ENCODE assay signal across 10 cellular contexts in genomic region chr14:54683882-54684794, GRCh38.
DNase-seq lines count a peak whose midpoint lies in the region; ATAC-seq, FAIRE-seq and TF ChIP-seq lines count a peak whose summit lies in the region.
"Had no signal": no experiment of that assay in that cellular context is flagged by ENCODE, and none has a peak within 500 bp of the region (broad histone marks: within the 10 kb centered on the region; RNA-seq: fewer than 3 reads in every experiment).

No MANE protein-coding gene starts in this region.

- no peaks in the 10 kb centered on the region for H4K20me1 ChIP-seq in mammary epithelial cell (ENCODE audit: insufficient read depth, low read length)

- H2AFZ ChIP-seq in mammary epithelial cell (ENCODE audit: low read depth, low read length), result no peak overlapping the region

- H3K27ac ChIP-seq in mammary epithelial cell (ENCODE audit: insufficient read depth, low read depth, low read length), result peak overlapping the region; percentile 73
- H3K27ac ChIP-seq: KMS-11 had no signal

- ATAC-seq in natural killer cell treated with Interleukin-12 subunit alpha and Interleukin-12 subunit beta and Interleukin-15 and Interleukin-18, amount 100 ng/mL, for 72 hours, result no peak
- ATAC-seq in GM21447 (IDR thresholded peaks at IDR 0.05; ENCODE audit: unreplicated experiment) (no peak), HG03521 (IDR thresholded peaks at IDR 0.05; ENCODE audit: unreplicated experiment) (no peak)

- peaks cover 64 to 90% of the 10 kb centered on the region in 2 donors for H3K27me3 Mint-ChIP-seq in natural killer cell treated with Interleukin-12 subunit alpha and Interleukin-12 subunit beta and Interleukin-15 and Interleukin-18, amount 100 ng/mL, for 72 hours

- no peaks in the 10 kb centered on the region for H3K27me3 ChIP-seq in mammary epithelial cell (ENCODE audit: insufficient read depth, low read length)

- dilution Hi-C loops in mammary epithelial cell (cut with HindIII; ENCODE audit: low sequenced_read_pairs), result no loop called here

- H3K36me3 Mint-ChIP-seq in natural killer cell treated with Interleukin-12 subunit alpha and Interleukin-12 subunit beta and Interleukin-15 and Interleukin-18, amount 100 ng/mL, for 72 hours, result no peaks in the 10 kb centered on the region

- H3K4me3 Mint-ChIP-seq in natural killer cell treated with Interleukin-12 subunit alpha and Interleukin-12 subunit beta and Interleukin-15 and Interleukin-18, amount 100 ng/mL, for 72 hours, result no peak overlapping the region
- H3K4me3 Mint-ChIP-seq: dendritic cell treated with granulocyte-macrophage colony-stimulating factor and Interleukin-4, amounts not matched to agents 40 ng/mL and 50 ng/mL, for 4 days had no signal

- peak; percentile 86 for FAIRE-seq in HTR-8/SVneo (lab: Jason Lieb, UNC)
- FAIRE-seq in urothelium cell line (lab: Jason Lieb, UNC), result peak; percentile 35
- FAIRE-seq: GM19239 had no signal

- peaks cover 12 to 18% of the 10 kb centered on the region in 2 donors for H3K4me1 Mint-ChIP-seq in natural killer cell treated with Interleukin-12 subunit alpha and Interleukin-12 subunit beta and Interleukin-15 and Interleukin-18, amount 100 ng/mL, for 72 hours (ENCODE audit: low read depth in 2 of 2)

- H3K4me3 ChIP-seq in mammary epithelial cell (replicated peaks in 1 of 3; ENCODE audit: insufficient read depth in 1 of 3, low read depth in 2 of 3, low read length in 3 of 3), result no peak overlapping the region

- no peaks in the 10 kb centered on the region for H3K36me3 ChIP-seq in mammary epithelial cell (ENCODE audit: insufficient read depth, low read length)

- H3K4me2 ChIP-seq in mammary epithelial cell (ENCODE audit: insufficient read depth, low read depth, low read length), result peak overlapping the region; percentile 51
- H3K4me2 ChIP-seq: KMS-11 had no signal

- WGBS in mammary epithelial cell (ENCODE audit: low coverage, missing lambda C conversion rate), result 36% methylated on average over 4 of the region's 8 CpGs

- no peak overlapping the region for H3K27ac Mint-ChIP-seq in natural killer cell treated with Interleukin-12 subunit alpha and Interleukin-12 subunit beta and Interleukin-15 and Interleukin-18, amount 100 ng/mL, for 72 hours
- H3K27ac Mint-ChIP-seq: dendritic cell treated with granulocyte-macrophage colony-stimulating factor and Interleukin-4, amounts not matched to agents 40 ng/mL and 50 ng/mL, for 4 days had no signal

- no TSS peak for BruUV-seq in mammary epithelial cell (replicated peaks; lab: Mats Ljungman, UMichigan)

- H3K9ac ChIP-seq in mammary epithelial cell (ENCODE audit: insufficient read depth, low read length), result peak overlapping the region; percentile 50
- H3K9ac ChIP-seq: KMS-11 had no signal

- peaks cover 65% of the 10 kb centered on the region for H3K79me2 ChIP-seq in mammary epithelial cell (ENCODE audit: insufficient read depth, low read length)

- intact Hi-C loops in mammary epithelial cell (cut with micrococcal nuclease), result no loop called here

- H3K9me3 ChIP-seq in mammary epithelial cell (replicated peaks; ENCODE audit: insufficient read depth, low read length), result peaks cover 3% of the 10 kb centered on the region

- in situ Hi-C loops in mammary epithelial cell (cut with MboI; ENCODE audit: low sequenced_read_pairs in 2 of 2), result loop anchor here in 1 of 2 donors (10.0 kb wide), 1 partner anchor 109 kb away; no protein-coding TSS in a partner anchor

- DNase-seq in HTR-8/SVneo (ENCODE audit: insufficient read length, low spot score) (peak; percentile 61), mammary epithelial cell (peak; percentile 84), kidney tubule cell (ENCODE audit: low spot score) (peak; percentile 45), urothelium cell line (ENCODE audit: low spot score) (peak; percentile 23)
- no peak for DNase-seq in natural killer cell treated with Interleukin-12 subunit alpha and Interleukin-12 subunit beta and Interleukin-15 and Interleukin-18, amount 100 ng/mL, for 72 hours (ENCODE audit: low spot score)

- no peak for TF ChIP-seq CTCF in mammary epithelial cell (conservative IDR thresholded peaks at IDR 0.05 in 1 of 2, IDR thresholded peaks at IDR 0.05 in 1 of 2; ENCODE audit: extremely low read depth in 1 of 2, insufficient read depth in 1 of 2, low read depth in 1 of 2, low read length in 2 of 2)

- peaks cover 63% of the 10 kb centered on the region for H3K4me1 ChIP-seq in mammary epithelial cell (ENCODE audit: insufficient read depth, low read length)

- CTCF ChIA-PET in mammary epithelial cell (lab: Charles Lee; ENCODE audit: low non-redundant PET), result interaction anchor here (0.6 kb wide), 1 partner anchor 120 kb away, joined by 12 read pairs; no protein-coding TSS in a partner anchor

- H3K9me3 Mint-ChIP-seq in natural killer cell treated with Interleukin-12 subunit alpha and Interleukin-12 subunit beta and Interleukin-15 and Interleukin-18, amount 100 ng/mL, for 72 hours, result no peaks in the 10 kb centered on the region
- H3K9me3 Mint-ChIP-seq: dendritic cell treated with granulocyte-macrophage colony-stimulating factor and Interleukin-4, amounts not matched to agents 40 ng/mL and 50 ng/mL, for 4 days had no signal
